Comparison of ENCODE assay signal across 8 cellular contexts in the genomic region with DNA sequence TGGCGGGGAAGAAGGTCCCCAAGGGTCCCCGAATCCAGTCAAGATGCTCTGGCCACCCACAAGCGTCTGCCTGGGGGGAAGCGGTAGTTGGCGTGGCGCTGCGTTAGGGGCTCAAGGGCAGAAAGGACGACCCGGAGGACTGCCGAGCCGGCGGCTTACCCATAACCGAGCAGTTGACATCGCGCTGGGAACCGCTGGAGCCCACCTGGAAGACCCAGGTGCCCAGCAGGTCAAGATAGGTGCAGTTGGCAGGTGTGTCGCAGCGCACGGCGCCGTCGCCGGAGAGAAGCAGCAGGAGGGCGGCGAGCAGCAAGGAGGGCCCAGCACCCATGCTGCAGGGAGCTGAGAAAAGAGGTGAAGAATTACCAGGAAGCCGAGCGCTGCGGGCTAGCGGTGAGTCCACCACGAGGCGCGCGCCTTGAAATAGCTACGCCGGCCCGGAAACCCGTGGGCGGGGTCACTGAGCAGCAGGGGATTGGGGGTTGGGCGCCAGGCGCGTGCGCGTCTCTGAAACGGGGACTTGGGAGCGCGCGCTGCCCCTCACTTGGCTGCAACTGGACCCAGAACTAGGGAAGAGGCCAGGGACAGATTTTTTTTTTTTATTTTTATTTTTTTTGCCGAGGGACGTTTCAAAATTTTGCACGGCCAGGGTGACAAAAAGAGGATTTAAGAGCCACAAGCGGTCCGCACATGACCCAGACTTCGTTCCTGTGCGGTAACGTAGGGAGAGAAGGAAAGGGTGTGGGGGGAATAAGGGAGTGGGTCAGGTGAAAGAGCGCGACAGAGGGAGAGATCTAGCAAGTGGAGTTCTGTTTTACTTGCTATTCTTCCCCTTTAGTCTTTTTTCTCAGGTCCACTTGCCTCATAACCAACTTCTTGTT. TPM values are rescaled to one million over a fixed set of nuclear protein-coding genes. Genes with fewer than 3 reads are reported as not detected.
A peak's percentile ranks its signal among the peaks of the same experiment; 100 is the strongest.
DNase-seq lines count a peak whose midpoint lies in the region; TF ChIP-seq lines count a peak whose summit lies in the region.

A gene (minus strand): TSS at position 395 of the 881 bp plus-strand sequence. CDS start 64 bp downstream, at position 331.

- peaks cover 14% of the 10 kb centered on the region for H3K4me1 Mint-ChIP-seq in neural progenitor cell

- H3K4me3 ChIP-seq in GM23248 (peak within 1 kb of the TSS; percentile 94), Karpas-422 (ENCODE audit: low read length) (peak within 1 kb of the TSS; percentile 91), fibroblast of villous mesenchyme (ENCODE audit: low read depth, low read length) (peak within 1 kb of the TSS; percentile 96), neural progenitor cell (peak within 1 kb of the TSS; percentile 87), stomach smooth muscle (ENCODE audit: low read length in 2 of 2) (peak within 1 kb of the TSS; percentile 89 to 92)

- no peaks in the 10 kb centered on the region for H3K9me3 Mint-ChIP-seq in neural progenitor cell

- DNase-seq in EL (peak; percentile 94), GM23248 (peak; percentile 97), Karpas-422 (peak; percentile 100), fibroblast of villous mesenchyme (ENCODE audit: low read depth) (peak; percentile 92), neural progenitor cell (ENCODE audit: low spot score) (peak; percentile 94)
- peak; percentile 89 for DNase-seq in activated T-helper 9 cell treated with anti-CD3 and anti-CD28 coated beads, Interleukin-2, amount 50 U/mL, for 16 hours (ENCODE audit: low read depth)

- no peak for TF ChIP-seq CTCF in fibroblast of villous mesenchyme (IDR thresholded peaks at IDR 0.05; ENCODE audit: insufficient read depth, low read depth, low read length)
- TF ChIP-seq CTCF in neural progenitor cell (IDR thresholded peaks at IDR 0.05) = no peak

- H3K27ac Mint-ChIP-seq in neural progenitor cell = peak within 1 kb of the TSS; percentile 33

- WGBS in GM23248 (ENCODE audit: low coverage in 1 of 2, low lambda C conversion rate in 2 of 2, missing lambda C conversion rate in 2 of 2), 2 experiments = 2 to 3% methylated on average over 51 to 54 of the region's 57 CpGs

- H3K4me2 ChIP-seq in GM23248 (ENCODE audit: unreplicated experiment) = peak within 1 kb of the TSS; percentile 94
- peak within 1 kb of the TSS; percentile 96 for H3K4me2 ChIP-seq in Karpas-422 (ENCODE audit: low read depth, low read length, poor library complexity, severe bottlenecking)
- peak within 1 kb of the TSS; percentile 92 for H3K4me2 ChIP-seq in neural progenitor cell

- H2AFZ ChIP-seq in GM23248 (peak within 1 kb of the TSS; percentile 91), Karpas-422 (ENCODE audit: low read length) (peak within 1 kb of the TSS; percentile 72), neural progenitor cell (replicated peaks) (peak within 1 kb of the TSS; percentile 87)

- peak within 1 kb of the TSS; percentile 99 for H3K4me3 Mint-ChIP-seq in neural progenitor cell

- peaks cover 3% of the 10 kb centered on the region for H3K27me3 Mint-ChIP-seq in neural progenitor cell (ENCODE audit: insufficient read depth, low read depth)

- H3K9me2 ChIP-seq in GM23248 (ENCODE audit: insufficient read depth) (no peaks in the 10 kb centered on the region), Karpas-422 (replicated peaks; ENCODE audit: insufficient read depth, low read length) (no peaks in the 10 kb centered on the region)

- TF ChIP-seq POLR2A in Raji (IDR thresholded peaks at IDR 0.05; ENCODE audit: insufficient read depth, low read depth, low read length) = peak; percentile 99

- H3K9me3 ChIP-seq in GM23248 (ENCODE audit: low read depth) = no peaks in the 10 kb centered on the region
- H3K9me3 ChIP-seq in Karpas-422 (ENCODE audit: low read length) = no peaks in the 10 kb centered on the region
- H3K9me3 ChIP-seq in neural progenitor cell (ENCODE audit: low read depth) = no peaks in the 10 kb centered on the region
- no peaks in the 10 kb centered on the region for H3K9me3 ChIP-seq in stomach smooth muscle (ENCODE audit: control insufficient read depth in 2 of 2, low read length in 2 of 2)

- H3K9ac ChIP-seq in GM23248 (peak within 1 kb of the TSS; percentile 80), Karpas-422 (ENCODE audit: low read length) (peak within 1 kb of the TSS; percentile 94), neural progenitor cell (peak within 1 kb of the TSS; percentile 22), stomach smooth muscle (ENCODE audit: low read length in 2 of 2) (peak within 1 kb of the TSS; percentile 46 to 84)

- peak within 1 kb of the TSS; percentile 36 for H3K27ac ChIP-seq in GM23248
- peak within 1 kb of the TSS; percentile 78 for H3K27ac ChIP-seq in Karpas-422 (ENCODE audit: low read length)
- no peak within 1 kb of the TSS for H3K27ac ChIP-seq in neural progenitor cell
- H3K27ac ChIP-seq in stomach smooth muscle (ENCODE audit: low read length) = peak within 1 kb of the TSS; percentile 27

- 0 out of 2 replicates have a peak, but pooled peaks cover 4% of the 10 kb centered on the region for H3K36me3 ChIP-seq in GM23248 (ENCODE audit: low read depth)
- peaks cover 34% of the 10 kb centered on the region for H3K36me3 ChIP-seq in Karpas-422 (ENCODE audit: insufficient read depth, low read length)
- peaks cover 18% of the 10 kb centered on the region for H3K36me3 ChIP-seq in neural progenitor cell
- H3K36me3 ChIP-seq in stomach smooth muscle (ENCODE audit: control insufficient read depth in 2 of 2, insufficient read depth in 2 of 2, low read length in 2 of 2) = no peaks in the 10 kb centered on the region

- no peaks in the 10 kb centered on the region for H4K20me1 ChIP-seq in GM23248 (ENCODE audit: insufficient read depth)
- H4K20me1 ChIP-seq in Karpas-422 (ENCODE audit: insufficient read depth, low read depth, low read length) = peaks cover 9% of the 10 kb centered on the region; the same call in 1 of the 2 replicates
- no peaks in the 10 kb centered on the region for H4K20me1 ChIP-seq in neural progenitor cell (ENCODE audit: low read depth)

- H3K79me2 ChIP-seq in GM23248 (ENCODE audit: insufficient read depth) = no peaks in the 10 kb centered on the region
- peaks cover 61% of the 10 kb centered on the region for H3K79me2 ChIP-seq in Karpas-422 (ENCODE audit: low read length)
- H3K79me2 ChIP-seq in neural progenitor cell (ENCODE audit: low read depth) = peaks cover 57% of the 10 kb centered on the region

- in situ Hi-C loops in GM23248 (cut with MboI) = no loop called here

- no peaks in the 10 kb centered on the region for H3K27me3 ChIP-seq in GM23248 (replicated peaks; ENCODE audit: insufficient read depth)
- H3K27me3 ChIP-seq in Karpas-422 (ENCODE audit: low read length) = no peaks in the 10 kb centered on the region
- no peaks in the 10 kb centered on the region for H3K27me3 ChIP-seq in neural progenitor cell
- no peaks in the 10 kb centered on the region for H3K27me3 ChIP-seq in stomach smooth muscle (ENCODE audit: control insufficient read depth in 1 of 2, insufficient read depth in 2 of 2, low read length in 2 of 2)

- H3K4me1 ChIP-seq in GM23248 (ENCODE audit: insufficient read depth) (peaks cover 9% of the 10 kb centered on the region), Karpas-422 (ENCODE audit: low read length) (peaks cover 54% of the 10 kb centered on the region), neural progenitor cell (peaks cover 8% of the 10 kb centered on the region), stomach smooth muscle (ENCODE audit: control insufficient read depth, insufficient read depth, low read length) (peaks cover 7% of the 10 kb centered on the region)

- H3K36me3 Mint-ChIP-seq in neural progenitor cell = peaks cover 15% of the 10 kb centered on the region

- H3F3A ChIP-seq in GM23248 (ENCODE audit: insufficient read depth) (no peaks in the 10 kb centered on the region), neural progenitor cell (ENCODE audit: low read depth) (no peaks in the 10 kb centered on the region)

RNA-seq across cellular contexts. Expression of the gene that starts here (rescaled TPM):
- total RNA-seq in GM23248 (2014; rRNA removed; shearing (Covaris generic)) = 43.6 and 47.6 TPM in 2 replicates
- 45.4 and 46.0 TPM in 2 replicates for polyA plus RNA-seq in GM23248 (2016; fragmentation: Nextera tagmentation; extraction: Ambion mirVana)
- 259 and 453 TPM in 2 replicates for total RNA-seq in Karpas-422 (2014; rRNA removed; shearing (Covaris generic); ENCODE audit: low replicate concordance)
- total RNA-seq in fibroblast of villous mesenchyme (145 and 276 TPM in 2 replicates), neural progenitor cell (ENCODE audit: low replicate concordance) (94.6 and 96.4 TPM in 2 replicates)

Comparison
In these comparisons a context has a peak if more than half of its experiments do, and no peak if none do; other contexts are left out.
1. H3K9ac ChIP-seq: peak in every context shown above with its lines; median percentile 94 in Karpas-422; 80 in GM23248; 65 in stomach smooth muscle; 22 in neural progenitor cell.